16 cellular contexts compared by ENCODE assay signal in the genomic region with DNA sequence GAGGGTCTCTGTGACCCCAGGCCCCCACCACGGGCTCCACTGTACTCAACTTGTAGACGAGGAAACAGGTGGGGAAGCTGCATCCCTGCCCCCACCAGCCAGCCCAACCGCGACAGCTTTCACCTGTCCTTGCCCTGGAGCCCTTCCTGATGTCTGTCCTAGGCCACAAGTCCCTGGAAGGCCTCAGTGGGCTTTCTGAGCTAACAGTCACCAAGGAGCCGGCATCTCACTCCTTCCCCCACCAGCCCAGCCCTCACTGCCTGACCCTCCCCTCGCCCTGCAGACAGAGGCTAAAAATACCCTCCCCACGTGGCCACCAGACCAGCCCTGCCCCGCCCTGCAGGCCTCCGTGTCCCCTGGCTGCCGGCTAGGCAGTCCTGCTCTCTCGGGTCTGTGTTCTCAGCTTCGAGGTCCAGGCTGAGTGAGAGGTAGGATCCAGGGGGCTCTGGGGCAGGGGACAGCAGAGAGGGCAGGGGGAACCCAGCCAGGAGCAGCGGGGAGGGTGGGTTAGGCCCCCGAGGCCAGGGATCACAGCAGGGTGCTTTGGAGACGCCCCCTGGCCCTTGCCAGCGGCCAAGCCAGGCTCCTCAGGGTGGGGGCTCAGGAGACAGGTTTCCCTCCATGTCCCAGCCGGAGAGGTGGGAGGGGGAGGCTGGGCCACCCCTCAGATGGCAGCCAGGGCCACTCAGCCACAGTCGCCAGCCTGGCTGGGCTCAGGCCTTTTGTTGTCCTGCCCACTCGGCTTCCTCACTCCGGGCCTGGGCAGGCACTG. TPM values are rescaled to one million over a fixed set of nuclear protein-coding genes. Genes with fewer than 3 reads are reported as not detected.
DNase-seq lines count a peak whose midpoint lies in the region; ATAC-seq, FAIRE-seq and TF ChIP-seq lines count a peak whose summit lies in the region.
"Had no signal": no experiment of that assay in that cellular context is flagged by ENCODE, and none has a peak within 500 bp of the region (broad histone marks: within the 10 kb centered on the region; RNA-seq: fewer than 3 reads in every experiment).

A gene with protein sequence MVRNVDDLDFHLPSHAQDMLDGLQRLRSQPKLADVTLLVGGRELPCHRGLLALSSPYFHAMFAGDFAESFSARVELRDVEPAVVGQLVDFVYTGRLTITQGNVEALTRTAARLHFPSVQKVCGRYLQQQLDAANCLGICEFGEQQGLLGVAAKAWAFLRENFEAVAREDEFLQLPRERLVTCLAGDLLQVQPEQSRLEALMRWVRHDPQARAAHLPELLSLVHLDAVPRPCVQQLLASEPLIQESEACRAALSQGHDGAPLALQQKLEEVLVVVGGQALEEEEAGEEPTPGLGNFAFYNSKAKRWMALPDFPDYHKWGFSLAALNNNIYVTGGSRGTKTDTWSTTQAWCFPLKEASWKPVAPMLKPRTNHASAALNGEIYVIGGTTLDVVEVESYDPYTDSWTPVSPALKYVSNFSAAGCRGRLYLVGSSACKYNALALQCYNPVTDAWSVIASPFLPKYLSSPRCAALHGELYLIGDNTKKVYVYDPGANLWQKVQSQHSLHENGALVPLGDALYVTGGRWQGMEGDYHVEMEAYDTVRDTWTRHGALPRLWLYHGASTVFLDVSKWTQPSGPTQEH (plus strand): TSS at position 338 of the 772 bp plus-strand sequence. CDS start 2,087 bp downstream, outside the sequence.

- H3K4me3 Mint-ChIP-seq in mesothelial cell of epicardium (no peak within 1 kb of the TSS), endothelial cell (ENCODE audit: unreplicated experiment) (no peak within 1 kb of the TSS)
- H3K4me3 Mint-ChIP-seq: CD4-positive, alpha-beta T cell; T-helper 2 cell treated with Interferon-gamma antibody and Interleukin-4, amounts not matched to agents 5 μg/mL and 100 μg/mL, for 36 hours had no signal

- H3K4me3 ChIP-seq in Karpas-422 (ENCODE audit: low read length), result peak within 1 kb of the TSS; percentile 38; the same call in 1 of the 2 replicates
- H3K4me3 ChIP-seq in coronary artery, result peak within 1 kb of the TSS; percentile 67
- H3K4me3 ChIP-seq in right lobe of liver, result no peak within 1 kb of the TSS
- H3K4me3 ChIP-seq in thoracic aorta, result peak within 1 kb of the TSS; percentile 78

- 40% methylated on average over 1 of the region's 20 CpGs for whole genome bisulfite sequencing in right lobe of liver (ENCODE audit: insufficient coverage, low coverage, low lambda C conversion rate, missing lambda C conversion rate)

- peak within 1 kb of the TSS; percentile 14; the same call in 1 of the 2 replicates for H3K9ac ChIP-seq in Karpas-422 (ENCODE audit: low read length)

- no peak for TF ChIP-seq POLR2A in right lobe of liver (IDR thresholded peaks at IDR 0.05)
- TF ChIP-seq POLR2A in H54 (IDR thresholded peaks at IDR 0.05; ENCODE audit: low read depth, low read length), result no peak

- H3K4me1 ChIP-seq in Karpas-422 (ENCODE audit: low read length), result peaks cover 16% of the 10 kb centered on the region
- H3K4me1 ChIP-seq in right lobe of liver, result peaks cover 0 to 6% (median 0%) of the 10 kb centered on the region in 4 donors
- peaks cover 27 to 58% of the 10 kb centered on the region in 2 donors for H3K4me1 ChIP-seq in thoracic aorta (ENCODE audit: control insufficient read depth in 1 of 2, low read depth in 2 of 2)

- H3K27ac ChIP-seq in Karpas-422 (ENCODE audit: low read length) (no peak within 1 kb of the TSS), coronary artery (peak within 1 kb of the TSS; percentile 76 to 85), right lobe of liver (peak within 1 kb of the TSS in 2 of 3 donors; percentile 29 to 36), thoracic aorta (peak within 1 kb of the TSS; percentile 42 to 71)

- H3K79me2 ChIP-seq in Karpas-422 (ENCODE audit: low read length), result no peaks in the 10 kb centered on the region

- ATAC-seq in right lobe of liver (no peak), thoracic aorta (ENCODE audit: insufficient number of reproducible peaks, low FRiP score, low read depth) (no peak)
- ATAC-seq: PC-3 had no signal

- no peaks in the 10 kb centered on the region for H3K9me3 Mint-ChIP-seq in mesothelial cell of epicardium
- no peaks in the 10 kb centered on the region for H3K9me3 Mint-ChIP-seq in endothelial cell (ENCODE audit: unreplicated experiment)
- H3K9me3 Mint-ChIP-seq: CD4-positive, alpha-beta T cell; T-helper 2 cell treated with Interferon-gamma antibody and Interleukin-4, amounts not matched to agents 5 μg/mL and 100 μg/mL, for 36 hours had no signal

- no peak for FAIRE-seq in H54 (lab: Jason Lieb, UNC)

- H3K27ac Mint-ChIP-seq in mesothelial cell of epicardium, result no peak within 1 kb of the TSS
- no peak within 1 kb of the TSS for H3K27ac Mint-ChIP-seq in endothelial cell (ENCODE audit: unreplicated experiment)
- H3K27ac Mint-ChIP-seq: CD4-positive, alpha-beta T cell; progenitor cell of endocrine pancreas; T-helper 2 cell treated with Interferon-gamma antibody and Interleukin-4, amounts not matched to agents 5 μg/mL and 100 μg/mL, for 36 hours had no signal

- no peaks in the 10 kb centered on the region for H4K20me1 ChIP-seq in Karpas-422 (ENCODE audit: insufficient read depth, low read depth, low read length)

- DNase-seq in Karpas-422, result no peak
- DNase-seq in coronary artery (ENCODE audit: low spot score), result peak; percentile 89
- no peak for DNase-seq in right lobe of liver
- DNase-seq in thoracic aorta (ENCODE audit: low spot score), result peak; percentile 60
- DNase-seq in H54 (ENCODE audit: insufficient read length, low spot score), result no peak
- DNase-seq in mesothelial cell of epicardium (ENCODE audit: low spot score in 2 of 2, unreplicated experiment in 2 of 2), result no peak
- no peak for DNase-seq in endothelial cell (ENCODE audit: low spot score)
- DNase-seq in NCI-H1092 treated with DMSO at 0.1 percent for 48 hours (lab: John Stamatoyannopoulos, UW), result no peak
- DNase-seq: activated gamma-delta T cell; CD4-positive, alpha-beta T cell; mesendoderm; NCI-H2081; PC-3 had no signal

- H3K4me2 ChIP-seq in Karpas-422 (ENCODE audit: low read depth, low read length, poor library complexity, severe bottlenecking), result peak within 1 kb of the TSS; percentile 60

- H3K4me1 Mint-ChIP-seq in mesothelial cell of epicardium (peaks cover 14% of the 10 kb centered on the region), endothelial cell (ENCODE audit: unreplicated experiment) (peaks cover 3% of the 10 kb centered on the region)

- intact Hi-C loops in right lobe of liver (cut with DNase I), result no loop called here

- H3K27me3 Mint-ChIP-seq in mesothelial cell of epicardium (ENCODE audit: low read depth) (no peaks in the 10 kb centered on the region), endothelial cell (ENCODE audit: unreplicated experiment) (peaks cover 10% of the 10 kb centered on the region)
- H3K27me3 Mint-ChIP-seq: CD4-positive, alpha-beta T cell had no signal

- H2AFZ ChIP-seq in Karpas-422 (ENCODE audit: low read length), result no peak within 1 kb of the TSS

- no peaks in the 10 kb centered on the region for H3K27me3 ChIP-seq in Karpas-422 (ENCODE audit: low read length)
- H3K27me3 ChIP-seq in right lobe of liver, result no peaks in the 10 kb centered on the region
- H3K27me3 ChIP-seq in thoracic aorta (replicated peaks; ENCODE audit: insufficient read depth), result no peaks in the 10 kb centered on the region

- H3K36me3 Mint-ChIP-seq in mesothelial cell of epicardium (no peaks in the 10 kb centered on the region), endothelial cell (ENCODE audit: low read depth, unreplicated experiment) (peaks cover 3% of the 10 kb centered on the region)
- H3K36me3 Mint-ChIP-seq: brain had no signal

- H3K9me2 ChIP-seq in Karpas-422 (replicated peaks; ENCODE audit: insufficient read depth, low read length), result no peaks in the 10 kb centered on the region

- no peaks in the 10 kb centered on the region for H3K36me3 ChIP-seq in Karpas-422 (ENCODE audit: insufficient read depth, low read length)
- no peaks in the 10 kb centered on the region for H3K36me3 ChIP-seq in right lobe of liver
- no peaks in the 10 kb centered on the region for H3K36me3 ChIP-seq in thoracic aorta

- H3K9me3 ChIP-seq in Karpas-422 (ENCODE audit: low read length) (no peaks in the 10 kb centered on the region), right lobe of liver (no peaks in the 10 kb centered on the region), thoracic aorta (no peaks in the 10 kb centered on the region)

- TF ChIP-seq CTCF in coronary artery (IDR thresholded peaks at IDR 0.05) (no peak), right lobe of liver (IDR thresholded peaks at IDR 0.05) (no peak), thoracic aorta (IDR thresholded peaks at IDR 0.05) (no peak), mesothelial cell of epicardium (IDR thresholded peaks at IDR 0.05; ENCODE audit: unreplicated experiment) (no peak), endothelial cell (IDR thresholded peaks at IDR 0.05; ENCODE audit: unreplicated experiment) (no peak)

RNA-seq across cellular contexts. Expression of the gene that starts here (rescaled TPM):
- total RNA-seq in Karpas-422 (2014; rRNA removed; shearing (Covaris generic); ENCODE audit: low replicate concordance), result not detected in 2 replicates
- under 1 TPM in 4 of 6 experiments, not detected in 2; 0.04 to 0.19 (median 0.11) TPM for total RNA-seq in right lobe of liver
- total RNA-seq in thoracic aorta, result 10 to 100 TPM; 18.3 to 33.4 TPM
- total RNA-seq in mesothelial cell of epicardium, result 0.16 to 0.20 TPM (median 0.20 TPM) in 3 replicates
- not detected for total RNA-seq in endothelial cell (ENCODE audit: unreplicated experiment)
- total RNA-seq: CD4-positive, alpha-beta T cell; PC-3 had no signal

Comparison
In these comparisons a context has a peak if more than half of its experiments do, and no peak if none do; other contexts are left out.
1. RNA of the gene that starts here (total RNA-seq): 18.3 to 33.4 TPM in thoracic aorta; 0.16 to 0.20 TPM in mesothelial cell of epicardium, 0.04 to 0.19 TPM in right lobe of liver, not detected in Karpas-422 and not detected in endothelial cell (single experiment); every median in the first group is over 10 times any median in the second.
2. DNase-seq: peak in coronary artery (single experiment) and thoracic aorta (single experiment); none in Karpas-422 (single experiment), right lobe of liver (0 of 3), H54 (single experiment), mesothelial cell of epicardium (0 of 2), endothelial cell (single experiment) and NCI-H1092 treated with DMSO at 0.1 percent for 48 hours (single experiment).
3. H3K4me3 ChIP-seq: peak in Karpas-422 (single experiment), coronary artery (single experiment) and thoracic aorta (single experiment); none in right lobe of liver (0 of 3).